ENCODE assay signal across 33 cellular contexts in the genomic region with DNA sequence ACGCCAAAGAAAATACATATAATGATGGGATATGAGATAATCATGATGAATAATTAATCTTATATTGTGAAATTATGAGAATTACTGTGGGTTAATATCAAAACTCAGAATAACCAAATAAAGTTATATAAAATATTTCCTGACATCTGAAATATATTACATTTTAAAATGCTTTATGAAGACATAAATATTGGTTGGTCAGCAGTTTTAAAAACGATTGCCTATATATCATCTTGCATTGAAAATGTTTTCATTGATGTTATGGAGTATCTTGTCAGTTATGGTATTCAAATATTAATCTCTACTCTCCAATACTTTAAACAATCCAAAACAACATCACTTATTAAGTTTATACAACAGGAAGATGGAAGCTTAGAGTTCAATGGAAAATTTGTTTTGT.
DNase-seq lines count a peak whose midpoint lies in the region; ATAC-seq, FAIRE-seq and TF ChIP-seq lines count a peak whose summit lies in the region.
"Had no signal": no experiment of that assay in that cellular context is flagged by ENCODE, and none has a peak within 500 bp of the region (broad histone marks: within the 10 kb centered on the region; RNA-seq: fewer than 3 reads in every experiment).

No MANE protein-coding gene starts in this region.

- H3K79me2 ChIP-seq in HepG2 (ENCODE audit: insufficient read depth, low read length): no peaks in the 10 kb centered on the region
- H3K79me2 ChIP-seq in K562 (ENCODE audit: control insufficient read depth, insufficient read depth, low read length): no peaks in the 10 kb centered on the region

- CTCF ChIA-PET in HepG2 (lab: Yijun Ruan, JAX; ENCODE audit: low intra/inter-chr PET ratio, low total read pairs) (no interaction called here), A549 (lab: Yijun Ruan, JAX) (no interaction called here), IMR-90 (lab: Yijun Ruan, JAX) (no interaction called here), K562 (lab: Yijun Ruan, JAX; ENCODE audit: low intra/inter-chr PET ratio) (no interaction called here)

- no peak overlapping the region for H3K9ac ChIP-seq in HepG2 (ENCODE audit: insufficient read depth, low read depth, low read length)
- no peak overlapping the region for H3K9ac ChIP-seq in IMR-90 (ENCODE audit: low read depth, low read length)
- H3K9ac ChIP-seq in K562 (ENCODE audit: insufficient read depth in 1 of 2, low read depth in 2 of 2, low read length in 2 of 2): no peak overlapping the region
- H3K9ac ChIP-seq: BLaER1; BLaER1 treated with 17β-estradiol and CSF1 and Interleukin-3, amounts not matched to agents 10 nM and 100 nM had no signal

- H3K14ac ChIP-seq in IMR-90 (replicated peaks; ENCODE audit: low read depth, low read length): no peak overlapping the region

- no peak for TF ChIP-seq CTCF in HepG2 (CRISPR knock-in tag; IDR thresholded peaks at IDR 0.05)
- TF ChIP-seq CTCF in right lobe of liver (IDR thresholded peaks at IDR 0.05): no peak
- TF ChIP-seq CTCF in A549 (IDR thresholded peaks at IDR 0.05): no peak
- TF ChIP-seq CTCF in IMR-90 (conservative IDR thresholded peaks at IDR 0.05; ENCODE audit: low read depth, low read length): no peak
- TF ChIP-seq CTCF in K562 (IDR thresholded peaks at IDR 0.05 in 2 of 3, conservative IDR thresholded peaks at IDR 0.05 in 1 of 3; ENCODE audit: insufficient read depth in 2 of 3, low read depth in 1 of 3, low read length in 3 of 3): no peak
- TF ChIP-seq CTCF in coronary artery (IDR thresholded peaks at IDR 0.05): no peak

- no peak overlapping the region for H4K91ac ChIP-seq in IMR-90 (ENCODE audit: insufficient read depth, low read depth, low read length)

- no peak overlapping the region for H2BK5ac ChIP-seq in IMR-90 (ENCODE audit: low read depth, low read length, poor library complexity, severe bottlenecking)

- POLR2A ChIA-PET in HepG2 (lab: Yijun Ruan, JAX) (no interaction called here), A549 (lab: Yijun Ruan, JAX) (no interaction called here), IMR-90 (lab: Charles Lee; ENCODE audit: unreplicated experiment) (no interaction called here), K562 (lab: Yijun Ruan, JAX) (no interaction called here)

- no peak overlapping the region for H2BK15ac ChIP-seq in IMR-90 (ENCODE audit: low read depth, low read length)

- no peak for TF ChIP-seq RAD21 in HepG2 (CRISPR knock-in tag; IDR thresholded peaks at IDR 0.05)
- TF ChIP-seq RAD21 in A549 (conservative IDR thresholded peaks at IDR 0.05 in 1 of 2, IDR thresholded peaks at IDR 0.05 in 1 of 2): no peak
- no peak for TF ChIP-seq RAD21 in IMR-90 (IDR thresholded peaks at IDR 0.05; ENCODE audit: low read length)
- no peak for TF ChIP-seq RAD21 in K562 (CRISPR knock-in tag; conservative IDR thresholded peaks at IDR 0.05 in 1 of 2, IDR thresholded peaks at IDR 0.05 in 1 of 2)

- no TSS peak for BruUV-seq in HepG2 (replicated peaks; lab: Mats Ljungman, UMichigan)
- BruUV-seq in IMR-90 (replicated peaks; lab: Mats Ljungman, UMichigan): no TSS peak
- no TSS peak for BruUV-seq in K562 (replicated peaks; lab: Mats Ljungman, UMichigan)

- H2AK9ac ChIP-seq in IMR-90 (replicated peaks; ENCODE audit: low read depth, low read length, poor library complexity): no peak overlapping the region

- DNase-seq in HepG2 (ENCODE audit: low spot score) (no peak), right lobe of liver (no peak), A549 (ENCODE audit: low read depth in 1 of 2, low spot score in 1 of 2) (no peak), IMR-90 (no peak), K562 (ENCODE audit: extremely low read depth in 1 of 4, low spot score in 3 of 4) (no peak), NOMO-1 (lab: John Stamatoyannopoulos, UW; ENCODE audit: unreplicated experiment in 2 of 2) (no peak), coronary artery (ENCODE audit: low spot score) (no peak)
- DNase-seq: 8988T; ACHN; AML-193; BE2C; C1 segment of cervical spinal cord; Caco-2; Calu3; CD4-positive, alpha-beta memory T cell; CD4-positive, alpha-beta T cell; CD4-positive, CD25-positive, alpha-beta regulatory T cell; CD8-positive, alpha-beta memory T cell; CD8-positive, alpha-beta T cell; COR-L47; DMS 273 treated with DMSO at 0.1 percent for 48 hours; DMS153; DMS53; DMS79; DMS79 treated with DMSO at 0.1 percent for 48 hours; DND-41; EL had no signal

- no peak overlapping the region for H2AFZ ChIP-seq in HepG2 (ENCODE audit: low read length)
- no peak overlapping the region for H2AFZ ChIP-seq in IMR-90 (replicated peaks; ENCODE audit: low read length, poor library complexity)
- no peak overlapping the region for H2AFZ ChIP-seq in K562 (ENCODE audit: low read depth, low read length)

- WGBS in HepG2 (ENCODE audit: low lambda C conversion rate): 0% methylated on average over 2 of the region's 2 CpGs
- WGBS in right lobe of liver (ENCODE audit: insufficient coverage, low coverage, low lambda C conversion rate, missing lambda C conversion rate): 30% methylated on average over 2 of the region's 2 CpGs
- WGBS in A549 (ENCODE audit: missing lambda C conversion rate): 27% methylated on average over 2 of the region's 2 CpGs
- no CpG with 5 or more reads among the region's 2 CpGs for WGBS in IMR-90 (ENCODE audit: extremely low coverage in 2 of 2, insufficient read length in 1 of 2), 2 experiments
- WGBS in K562 (ENCODE audit: insufficient coverage, low coverage, missing lambda C conversion rate): 0% methylated on average over 2 of the region's 2 CpGs

- no peak overlapping the region for H2BK120ac ChIP-seq in IMR-90 (ENCODE audit: low read depth, low read length)

- H3K56ac ChIP-seq in IMR-90 (ENCODE audit: extremely low read depth, insufficient read depth, low read length): no peak overlapping the region

- ATAC-seq in HepG2 (no peak), right lobe of liver (no peak), A549 (no peak), IMR-90 (ENCODE audit: low read depth) (no peak), K562 (no peak), GM21528 (IDR thresholded peaks at IDR 0.05; ENCODE audit: low FRiP score, unreplicated experiment) (no peak)
- ATAC-seq: CD8-positive, alpha-beta T cell had no signal

- H3K9me3 ChIP-seq in HepG2 (ENCODE audit: low read length) (0 out of 2 replicates have a peak, but pooled peaks cover 2% of the 10 kb centered on the region), right lobe of liver (no peaks in the 10 kb centered on the region), A549 (0 out of 3 replicates have a peak, but pooled peaks cover 4% of the 10 kb centered on the region), IMR-90 (ENCODE audit: control insufficient read depth, insufficient read depth, low read length) (no peaks in the 10 kb centered on the region), K562 (replicated peaks; ENCODE audit: control insufficient read depth, insufficient read depth, low read depth, low read length) (peaks cover 2% of the 10 kb centered on the region; the same call in 1 of the 2 replicates)
- H3K9me3 ChIP-seq: BE2C, Caco-2 had no signal

- H3K4me1 ChIP-seq in HepG2 (ENCODE audit: insufficient read depth, low read length) (no peaks in the 10 kb centered on the region), right lobe of liver (no peaks in the 10 kb centered on the region), A549 (no peaks in the 10 kb centered on the region), IMR-90 (ENCODE audit: control insufficient read depth, insufficient read depth, low read length) (peaks cover 6% of the 10 kb centered on the region), K562 (replicated peaks in 1 of 2; ENCODE audit: control insufficient read depth in 2 of 2, insufficient read depth in 2 of 2, low read length in 2 of 2) (no peaks in the 10 kb centered on the region)
- H3K4me1 ChIP-seq: BE2C, BLaER1, Caco-2 had no signal

- H3K23ac ChIP-seq in IMR-90 (ENCODE audit: low read depth, low read length): no peak overlapping the region

- no peak for TF ChIP-seq POLR2A in HepG2 (IDR thresholded peaks at IDR 0.05; ENCODE audit: insufficient read depth in 1 of 2, low read depth in 2 of 2, low read length in 2 of 2)
- no peak for TF ChIP-seq POLR2A in right lobe of liver (IDR thresholded peaks at IDR 0.05)
- no peak for TF ChIP-seq POLR2A in A549 (IDR thresholded peaks at IDR 0.05; ENCODE audit: low read length)
- no peak for TF ChIP-seq POLR2A in IMR-90 (IDR thresholded peaks at IDR 0.05; ENCODE audit: low read depth, low read length)
- TF ChIP-seq POLR2A in K562 (conservative IDR thresholded peaks at IDR 0.05): no peak

- H4K8ac ChIP-seq in IMR-90 (ENCODE audit: low read depth in 2 of 2, low read length in 2 of 2): no peak overlapping the region

- H3K4me2 ChIP-seq in HepG2 (ENCODE audit: low read depth, low read length) (no peak overlapping the region), A549 (no peak overlapping the region), IMR-90 (ENCODE audit: low read depth, low read length) (no peak overlapping the region), K562 (ENCODE audit: insufficient read depth, low read length) (no peak overlapping the region)
- H3K4me2 ChIP-seq: BLaER1; BLaER1 treated with 17β-estradiol and CSF1 and Interleukin-3, amounts not matched to agents 10 nM and 100 nM had no signal

- H3K9me1 ChIP-seq in IMR-90 (ENCODE audit: insufficient read depth, low read length) (no peaks in the 10 kb centered on the region), K562 (ENCODE audit: control insufficient read depth, insufficient read depth, low read length) (no peaks in the 10 kb centered on the region)

- dilution Hi-C loops in IMR-90 (cut with HindIII; ENCODE audit: low sequenced_read_pairs, unreplicated experiment): no loop called here

- TF ChIP-seq EP300 in HepG2 (IDR thresholded peaks at IDR 0.05; ENCODE audit: low read depth in 2 of 2, low read length in 2 of 2) (no peak), HepG2 (CRISPR knock-in tag; IDR thresholded peaks at IDR 0.05; ENCODE audit: borderline replicate concordance) (no peak), A549 (IDR thresholded peaks at IDR 0.05) (no peak), K562 (IDR thresholded peaks at IDR 0.05; ENCODE audit: low read length) (no peak)

- in situ Hi-C loops in HepG2 (cut with HindIII; ENCODE audit: extremely low pct_ligation_motif_present, low pct_unique_long_range_greater_than_20kb): no loop called here
- in situ Hi-C loops in IMR-90 (cut with MboI; ENCODE audit: low sequenced_read_pairs): no loop called here
- in situ Hi-C loops in K562 (cut with MboI): no loop called here

- H3K4me3 ChIP-seq in HepG2 (replicated peaks in 1 of 3; ENCODE audit: insufficient read depth in 1 of 3, low read depth in 2 of 3, low read length in 3 of 3) (no peak overlapping the region), right lobe of liver (no peak overlapping the region), A549 (no peak overlapping the region), IMR-90 (ENCODE audit: insufficient read depth, low read depth, low read length) (no peak overlapping the region), K562 (no peak overlapping the region), coronary artery (no peak overlapping the region)
- H3K4me3 ChIP-seq: BLaER1; BLaER1 treated with 17β-estradiol and CSF1 and Interleukin-3, amounts not matched to agents 10 nM and 100 nM had no signal

- H3K18ac ChIP-seq in IMR-90 (ENCODE audit: low read depth, low read length): no peak overlapping the region

- no peak overlapping the region for H3K27ac ChIP-seq in HepG2 (ENCODE audit: extremely low read length, insufficient read depth, low read length)
- H3K27ac ChIP-seq in right lobe of liver: no peak overlapping the region
- H3K27ac ChIP-seq in A549: no peak overlapping the region
- no peak overlapping the region for H3K27ac ChIP-seq in IMR-90 (ENCODE audit: insufficient read depth, low read length)
- no peak overlapping the region for H3K27ac ChIP-seq in K562 (ENCODE audit: extremely low read depth, low read depth, low read length)
- no peak overlapping the region for H3K27ac ChIP-seq in coronary artery
- H3K27ac ChIP-seq: 22Rv1; BLaER1; BLaER1 treated with 17β-estradiol and CSF1 and Interleukin-3, amounts not matched to agents 10 nM and 100 nM; C4-2B had no signal

- H2BK20ac ChIP-seq in IMR-90 (ENCODE audit: low read depth, low read length): no peak overlapping the region

- no peaks in the 10 kb centered on the region for H3K27me3 ChIP-seq in HepG2 (ENCODE audit: control insufficient read depth in 1 of 2, insufficient read depth in 2 of 2, low read length in 2 of 2)
- no peaks in the 10 kb centered on the region for H3K27me3 ChIP-seq in right lobe of liver
- H3K27me3 ChIP-seq in IMR-90 (ENCODE audit: control insufficient read depth, insufficient read depth, low read length): no peaks in the 10 kb centered on the region
- no peaks in the 10 kb centered on the region for H3K27me3 ChIP-seq in K562 (ENCODE audit: control insufficient read depth in 2 of 2, insufficient read depth in 2 of 2, low read length in 2 of 2)
- H3K27me3 ChIP-seq: BLaER1; BLaER1 treated with 17β-estradiol and CSF1 and Interleukin-3, amounts not matched to agents 10 nM and 100 nM had no signal

- no peaks in the 10 kb centered on the region for H3K79me1 ChIP-seq in IMR-90 (ENCODE audit: low read depth in 1 of 2, low read length in 2 of 2)

- intact Hi-C loops in HepG2 (cut with micrococcal nuclease; ENCODE audit: unreplicated experiment) (no loop called here), right lobe of liver (cut with DNase I) (no loop called here), IMR-90 (cut with micrococcal nuclease) (no loop called here), K562 (cut with micrococcal nuclease) (no loop called here)

- H2AK5ac ChIP-seq in IMR-90 (ENCODE audit: low read depth, low read length): no peak overlapping the region

- H3K36me3 ChIP-seq in HepG2 (replicated peaks in 1 of 2; ENCODE audit: control insufficient read depth in 1 of 2, insufficient read depth in 2 of 2, low read length in 2 of 2) (no peaks in the 10 kb centered on the region), right lobe of liver (no peaks in the 10 kb centered on the region), IMR-90 (ENCODE audit: control insufficient read depth, insufficient read depth, low read length) (no peaks in the 10 kb centered on the region), K562 (ENCODE audit: control insufficient read depth, insufficient read depth, low read length) (no peaks in the 10 kb centered on the region)
- H3K36me3 ChIP-seq: BE2C; BLaER1; BLaER1 treated with 17β-estradiol and CSF1 and Interleukin-3, amounts not matched to agents 10 nM and 100 nM had no signal

- H4K20me1 ChIP-seq in HepG2 (ENCODE audit: insufficient read depth, low read length) (no peaks in the 10 kb centered on the region), IMR-90 (ENCODE audit: insufficient read depth, low read length) (no peaks in the 10 kb centered on the region), K562 (replicated peaks; ENCODE audit: control insufficient read depth, insufficient read depth, low read length) (no peaks in the 10 kb centered on the region)
- H4K20me1 ChIP-seq: BLaER1; BLaER1 treated with 17β-estradiol and CSF1 and Interleukin-3, amounts not matched to agents 10 nM and 100 nM had no signal

- no peak overlapping the region for H4K5ac ChIP-seq in IMR-90 (ENCODE audit: low read depth, low read length)

- H3K4ac ChIP-seq in IMR-90 (ENCODE audit: low read depth, low read length): no peak overlapping the region

- FAIRE-seq in HepG2 (lab: Jason Lieb, UNC): no peak
- no peak for FAIRE-seq in A549 (lab: Jason Lieb, UNC)
- FAIRE-seq in K562 (lab: Jason Lieb, UNC): no peak
- FAIRE-seq: D721Med had no signal
